ENCODE assay signal across 26 cellular contexts in the genomic region with DNA sequence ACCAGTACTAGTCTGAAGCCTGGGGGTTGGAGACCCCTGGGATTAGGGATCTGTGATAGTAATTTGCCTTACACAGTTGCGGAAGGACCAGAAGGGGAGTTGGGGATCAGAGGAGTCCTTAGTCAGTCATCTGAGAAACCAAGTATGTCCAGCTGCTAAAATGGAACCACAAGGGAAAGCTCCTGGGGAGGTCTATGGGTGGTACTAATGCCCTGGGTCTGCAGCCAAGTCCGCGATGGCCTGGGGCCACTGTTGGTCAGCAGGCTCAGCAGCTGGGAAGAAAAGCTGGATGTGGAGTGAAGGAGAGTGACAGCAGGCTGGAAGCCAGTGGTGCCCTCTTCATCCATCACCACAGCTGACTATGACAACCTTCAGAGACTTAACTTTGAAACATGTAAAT.
"Had no signal": no experiment of that assay in that cellular context is flagged by ENCODE, and none has a peak within 500 bp of the region (broad histone marks: within the 10 kb centered on the region; RNA-seq: fewer than 3 reads in every experiment).

No MANE protein-coding gene starts in this region.

- H3K4me3 Mint-ChIP-seq: dendritic cell treated with granulocyte-macrophage colony-stimulating factor and Interleukin-4, amounts not matched to agents 40 ng/mL and 50 ng/mL, for 4 days; immature natural killer cell; natural killer cell; stimulated activated effector memory CD8-positive, alpha-beta T cell treated with anti-CD3 and anti-CD28 coated beads, Interleukin-12 subunit alpha, Interleukin-12 subunit beta, amount 100 ng/mL, for 72 hours; type B pancreatic cell had no signal

- H3K9me3 ChIP-seq: colonic mucosa, esophagus squamous epithelium, lower lobe of right lung, prostate gland, right atrium auricular region, stomach, thyroid gland had no signal

- FAIRE-seq: endothelial cell of umbilical vein, urothelium cell line had no signal

- ATAC-seq: left colon; left ventricle myocardium superior; lower lobe of right lung; natural killer cell; sciatic nerve; stimulated activated effector memory CD8-positive, alpha-beta T cell treated with anti-CD3 and anti-CD28 coated beads, Interleukin-12 subunit alpha, Interleukin-12 subunit beta, amount 100 ng/mL, for 72 hours had no signal

- H3K4me1 ChIP-seq: colonic mucosa had no signal

- H3K27ac ChIP-seq: colonic mucosa, esophagus squamous epithelium, lower lobe of right lung, prostate gland, right atrium auricular region, stomach, thyroid gland had no signal

- H3K27me3 ChIP-seq: colonic mucosa, esophagus squamous epithelium, right atrium auricular region, thyroid gland had no signal

- H3K27ac Mint-ChIP-seq: dendritic cell treated with granulocyte-macrophage colony-stimulating factor and Interleukin-4, amounts not matched to agents 40 ng/mL and 50 ng/mL, for 4 days; immature natural killer cell; natural killer cell; stimulated activated effector memory CD8-positive, alpha-beta T cell treated with anti-CD3 and anti-CD28 coated beads, Interleukin-12 subunit alpha, Interleukin-12 subunit beta, amount 100 ng/mL, for 72 hours; type B pancreatic cell had no signal

- H3K36me3 Mint-ChIP-seq: natural killer cell, type B pancreatic cell had no signal

- H3K36me3 ChIP-seq: colonic mucosa, esophagus squamous epithelium, lower lobe of right lung, prostate gland, right atrium auricular region, stomach, thyroid gland had no signal

- H3K4me3 ChIP-seq: colonic mucosa, esophagus squamous epithelium, lower lobe of right lung, prostate gland, right atrium auricular region, stomach, thyroid gland had no signal

- DNase-seq: colonic mucosa; effector CD8-positive, alpha-beta T cell; esophagus squamous epithelium; foreskin melanocyte; hypothalamus; immature natural killer cell; islet precursor cell; kidney glomerular epithelial cell; left colon; left ventricle myocardium superior; lower lobe of right lung; natural killer cell; nucleus accumbens; stimulated activated CD4-positive, alpha-beta T cell treated with anti-CD3 and anti-CD28 coated beads, Interleukin-2, amount 100 ng/mL, for 24 hours; stimulated activated CD4-positive, alpha-beta T cell treated with anti-CD3 and anti-CD28 coated beads, Interleukin-4, amount 100 ng/mL, for 24 hours; stimulated activated naive CD4-positive, alpha-beta T cell treated with Interleukin-2 at 50 U/mL for 16 hours; stomach; thyroid gland had no signal

- H3K9me3 Mint-ChIP-seq: dendritic cell treated with granulocyte-macrophage colony-stimulating factor and Interleukin-4, amounts not matched to agents 40 ng/mL and 50 ng/mL, for 4 days; immature natural killer cell; natural killer cell; stimulated activated effector memory CD8-positive, alpha-beta T cell treated with anti-CD3 and anti-CD28 coated beads, Interleukin-12 subunit alpha, Interleukin-12 subunit beta, amount 100 ng/mL, for 72 hours had no signal
